ENCODE assay signal across 1 cellular context in the genomic region with DNA sequence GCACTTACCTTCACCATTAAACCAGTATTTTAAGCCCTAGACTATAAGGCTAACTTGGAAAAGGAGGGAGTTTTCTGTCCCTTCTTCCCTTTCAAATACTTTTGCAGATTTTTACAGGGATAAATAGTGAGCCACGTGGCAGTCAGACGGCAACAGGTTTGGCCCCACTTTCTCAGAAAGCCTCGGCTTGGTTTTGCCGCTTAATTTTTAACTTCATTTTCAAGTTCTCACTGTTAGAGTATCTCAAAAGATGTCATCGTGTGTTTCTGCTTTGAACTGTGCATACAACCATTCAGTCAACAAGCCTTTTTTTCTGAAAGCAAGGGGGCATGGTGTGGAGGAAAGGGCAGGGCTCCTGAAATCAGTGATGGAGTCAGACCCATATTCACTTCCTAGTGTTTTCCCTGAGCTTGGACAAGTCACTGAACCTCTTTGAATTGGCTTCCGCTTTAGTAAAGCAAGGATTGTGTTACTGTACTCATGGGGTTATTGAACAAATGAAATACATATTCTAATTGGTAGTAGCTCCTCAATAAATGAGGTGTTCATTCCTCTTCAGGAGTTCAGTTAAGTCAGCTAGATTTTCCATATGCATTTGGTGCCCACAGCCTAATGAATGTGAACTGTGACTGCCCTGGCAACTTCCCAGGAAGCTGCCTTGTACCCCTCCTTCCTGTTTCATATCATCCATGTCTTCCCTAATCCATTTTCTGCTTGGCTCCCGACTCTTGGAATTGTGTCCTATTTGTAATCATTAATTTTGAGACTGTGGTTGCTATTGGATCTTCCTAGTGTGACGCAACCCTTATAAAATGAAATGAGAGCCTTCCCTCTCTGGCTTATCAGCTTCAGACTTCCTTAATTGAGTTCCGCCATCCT.
A peak's percentile ranks its signal among the peaks of the same experiment; 100 is the strongest.
TF ChIP-seq lines count a peak whose summit lies in the region.

A gene with protein sequence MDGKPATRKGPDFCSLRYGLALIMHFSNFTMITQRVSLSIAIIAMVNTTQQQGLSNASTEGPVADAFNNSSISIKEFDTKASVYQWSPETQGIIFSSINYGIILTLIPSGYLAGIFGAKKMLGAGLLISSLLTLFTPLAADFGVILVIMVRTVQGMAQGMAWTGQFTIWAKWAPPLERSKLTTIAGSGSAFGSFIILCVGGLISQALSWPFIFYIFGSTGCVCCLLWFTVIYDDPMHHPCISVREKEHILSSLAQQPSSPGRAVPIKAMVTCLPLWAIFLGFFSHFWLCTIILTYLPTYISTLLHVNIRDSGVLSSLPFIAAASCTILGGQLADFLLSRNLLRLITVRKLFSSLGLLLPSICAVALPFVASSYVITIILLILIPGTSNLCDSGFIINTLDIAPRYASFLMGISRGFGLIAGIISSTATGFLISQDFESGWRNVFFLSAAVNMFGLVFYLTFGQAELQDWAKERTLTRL (minus strand): TSS at position 160 of the 879 bp plus-strand sequence. CDS start 4,895 bp downstream, outside the sequence.

TF ChIP-seq in HepG2, 621 proteins besides CTCF, POLR2A, EP300 and RAD21 (continued from another document and continues in another):
- TF ChIP-seq, protein P1, sequence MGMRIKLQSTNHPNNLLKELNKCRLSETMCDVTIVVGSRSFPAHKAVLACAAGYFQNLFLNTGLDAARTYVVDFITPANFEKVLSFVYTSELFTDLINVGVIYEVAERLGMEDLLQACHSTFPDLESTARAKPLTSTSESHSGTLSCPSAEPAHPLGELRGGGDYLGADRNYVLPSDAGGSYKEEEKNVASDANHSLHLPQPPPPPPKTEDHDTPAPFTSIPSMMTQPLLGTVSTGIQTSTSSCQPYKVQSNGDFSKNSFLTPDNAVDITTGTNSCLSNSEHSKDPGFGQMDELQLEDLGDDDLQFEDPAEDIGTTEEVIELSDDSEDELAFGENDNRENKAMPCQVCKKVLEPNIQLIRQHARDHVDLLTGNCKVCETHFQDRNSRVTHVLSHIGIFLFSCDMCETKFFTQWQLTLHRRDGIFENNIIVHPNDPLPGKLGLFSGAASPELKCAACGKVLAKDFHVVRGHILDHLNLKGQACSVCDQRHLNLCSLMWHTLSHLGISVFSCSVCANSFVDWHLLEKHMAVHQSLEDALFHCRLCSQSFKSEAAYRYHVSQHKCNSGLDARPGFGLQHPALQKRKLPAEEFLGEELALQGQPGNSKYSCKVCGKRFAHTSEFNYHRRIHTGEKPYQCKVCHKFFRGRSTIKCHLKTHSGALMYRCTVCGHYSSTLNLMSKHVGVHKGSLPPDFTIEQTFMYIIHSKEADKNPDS (CRISPR knock-in tag; IDR thresholded peaks at IDR 0.05) = no peak
- TF ChIP-seq SNAI1 (CRISPR knock-in tag; IDR thresholded peaks at IDR 0.05; ENCODE audit: borderline replicate concordance) = 0 out of 2 replicates have a peak, but pooled peaks have one; percentile 42
- TF ChIP-seq, protein P2, sequence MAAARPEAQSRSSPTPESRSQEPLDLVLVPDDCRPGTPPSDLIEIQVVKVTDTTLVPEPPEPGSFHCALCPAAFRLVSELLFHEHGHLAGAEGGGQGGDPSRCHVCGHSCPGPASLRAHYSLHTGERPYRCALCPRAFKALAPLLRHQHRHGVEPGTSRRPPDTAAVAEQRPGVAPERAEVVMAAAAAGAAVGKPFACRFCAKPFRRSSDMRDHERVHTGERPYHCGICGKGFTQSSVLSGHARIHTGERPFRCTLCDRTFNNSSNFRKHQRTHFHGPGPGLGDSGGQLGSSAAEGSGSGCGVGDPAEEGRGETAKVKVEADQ (CRISPR knock-in tag; IDR thresholded peaks at IDR 0.05; ENCODE audit: borderline replicate concordance) = no peak; the same call in 1 of the 2 replicates
- TF ChIP-seq, protein P3, sequence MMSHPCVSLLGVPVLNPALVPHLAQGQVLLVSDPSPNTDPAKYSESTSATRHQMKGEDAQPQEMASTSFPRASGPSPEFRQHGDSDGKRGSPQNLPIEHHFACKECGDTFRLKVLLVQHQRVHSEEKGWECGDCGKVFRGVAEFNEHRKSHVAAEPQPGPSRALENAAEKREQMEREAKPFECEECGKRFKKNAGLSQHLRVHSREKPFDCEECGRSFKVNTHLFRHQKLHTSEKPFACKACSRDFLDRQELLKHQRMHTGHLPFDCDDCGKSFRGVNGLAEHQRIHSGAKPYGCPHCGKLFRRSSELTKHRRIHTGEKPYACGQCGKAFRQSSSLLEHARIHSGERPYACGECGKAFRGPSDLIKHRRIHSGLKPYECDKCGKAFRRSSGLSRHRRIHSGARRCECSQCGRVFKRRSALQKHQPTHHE (CRISPR knock-in tag; IDR thresholded peaks at IDR 0.05; ENCODE audit: borderline replicate concordance) = peak; percentile 32; the same call in 1 of the 2 replicates
- TF ChIP-seq ARHGAP35 (CRISPR knock-in tag; IDR thresholded peaks at IDR 0.05; ENCODE audit: borderline replicate concordance) = no peak
- 0 out of 2 replicates have a peak, but pooled peaks have one; percentile 41 for TF ChIP-seq MEIS1 (CRISPR knock-in tag; IDR thresholded peaks at IDR 0.05; ENCODE audit: borderline replicate concordance)
- 0 out of 2 replicates have a peak, but pooled peaks have one; percentile 52 for TF ChIP-seq ZNF772 (CRISPR knock-in tag; IDR thresholded peaks at IDR 0.05)
- TF ChIP-seq HOXA5 (CRISPR knock-in tag; IDR thresholded peaks at IDR 0.05) = peak; percentile 66; the same call in 1 of the 2 replicates
- TF ChIP-seq, protein P4, sequence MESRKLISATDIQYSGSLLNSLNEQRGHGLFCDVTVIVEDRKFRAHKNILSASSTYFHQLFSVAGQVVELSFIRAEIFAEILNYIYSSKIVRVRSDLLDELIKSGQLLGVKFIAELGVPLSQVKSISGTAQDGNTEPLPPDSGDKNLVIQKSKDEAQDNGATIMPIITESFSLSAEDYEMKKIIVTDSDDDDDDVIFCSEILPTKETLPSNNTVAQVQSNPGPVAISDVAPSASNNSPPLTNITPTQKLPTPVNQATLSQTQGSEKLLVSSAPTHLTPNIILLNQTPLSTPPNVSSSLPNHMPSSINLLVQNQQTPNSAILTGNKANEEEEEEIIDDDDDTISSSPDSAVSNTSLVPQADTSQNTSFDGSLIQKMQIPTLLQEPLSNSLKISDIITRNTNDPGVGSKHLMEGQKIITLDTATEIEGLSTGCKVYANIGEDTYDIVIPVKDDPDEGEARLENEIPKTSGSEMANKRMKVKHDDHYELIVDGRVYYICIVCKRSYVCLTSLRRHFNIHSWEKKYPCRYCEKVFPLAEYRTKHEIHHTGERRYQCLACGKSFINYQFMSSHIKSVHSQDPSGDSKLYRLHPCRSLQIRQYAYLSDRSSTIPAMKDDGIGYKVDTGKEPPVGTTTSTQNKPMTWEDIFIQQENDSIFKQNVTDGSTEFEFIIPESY (CRISPR knock-in tag; IDR thresholded peaks at IDR 0.05) = 0 out of 2 replicates have a peak, but pooled peaks have one; percentile 8
- TF ChIP-seq SIX4 (CRISPR knock-in tag; IDR thresholded peaks at IDR 0.05) = 0 out of 2 replicates have a peak, but pooled peaks have one; percentile 19
- TF ChIP-seq SPEN (CRISPR knock-in tag; IDR thresholded peaks at IDR 0.05; ENCODE audit: low read depth) = peak; percentile 35; the same call in 1 of the 2 replicates
- no peak for TF ChIP-seq HCFC1 (IDR thresholded peaks at IDR 0.05; ENCODE audit: low read depth, low read length)
- TF ChIP-seq ETV5 (CRISPR knock-in tag; IDR thresholded peaks at IDR 0.05; ENCODE audit: borderline replicate concordance) = no peak
- no peak for TF ChIP-seq KDM5B (CRISPR knock-in tag; IDR thresholded peaks at IDR 0.05; ENCODE audit: borderline replicate concordance)
- TF ChIP-seq, protein P5, sequence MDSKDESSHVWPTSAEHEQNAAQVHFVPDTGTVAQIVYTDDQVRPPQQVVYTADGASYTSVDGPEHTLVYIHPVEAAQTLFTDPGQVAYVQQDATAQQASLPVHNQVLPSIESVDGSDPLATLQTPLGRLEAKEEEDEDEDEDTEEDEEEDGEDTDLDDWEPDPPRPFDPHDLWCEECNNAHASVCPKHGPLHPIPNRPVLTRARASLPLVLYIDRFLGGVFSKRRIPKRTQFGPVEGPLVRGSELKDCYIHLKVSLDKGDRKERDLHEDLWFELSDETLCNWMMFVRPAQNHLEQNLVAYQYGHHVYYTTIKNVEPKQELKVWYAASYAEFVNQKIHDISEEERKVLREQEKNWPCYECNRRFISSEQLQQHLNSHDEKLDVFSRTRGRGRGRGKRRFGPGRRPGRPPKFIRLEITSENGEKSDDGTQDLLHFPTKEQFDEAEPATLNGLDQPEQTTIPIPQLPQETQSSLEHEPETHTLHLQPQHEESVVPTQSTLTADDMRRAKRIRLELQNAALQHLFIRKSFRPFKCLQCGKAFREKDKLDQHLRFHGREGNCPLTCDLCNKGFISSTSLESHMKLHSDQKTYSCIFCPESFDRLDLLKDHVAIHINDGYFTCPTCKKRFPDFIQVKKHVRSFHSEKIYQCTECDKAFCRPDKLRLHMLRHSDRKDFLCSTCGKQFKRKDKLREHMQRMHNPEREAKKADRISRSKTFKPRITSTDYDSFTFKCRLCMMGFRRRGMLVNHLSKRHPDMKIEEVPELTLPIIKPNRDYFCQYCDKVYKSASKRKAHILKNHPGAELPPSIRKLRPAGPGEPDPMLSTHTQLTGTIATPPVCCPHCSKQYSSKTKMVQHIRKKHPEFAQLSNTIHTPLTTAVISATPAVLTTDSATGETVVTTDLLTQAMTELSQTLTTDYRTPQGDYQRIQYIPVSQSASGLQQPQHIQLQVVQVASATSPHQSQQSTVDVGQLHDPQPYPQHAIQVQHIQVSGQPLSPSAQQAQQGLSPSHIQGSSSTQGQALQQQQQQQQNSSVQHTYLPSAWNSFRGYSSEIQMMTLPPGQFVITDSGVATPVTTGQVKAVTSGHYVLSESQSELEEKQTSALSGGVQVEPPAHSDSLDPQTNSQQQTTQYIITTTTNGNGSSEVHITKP (CRISPR knock-in tag; IDR thresholded peaks at IDR 0.05; ENCODE audit: low read depth) = no peak
- no peak for TF ChIP-seq ZNF10 (CRISPR knock-in tag; IDR thresholded peaks at IDR 0.05; ENCODE audit: borderline replicate concordance, low read depth)
- 0 out of 2 replicates have a peak, but pooled peaks have one; percentile 15 for TF ChIP-seq NR2F2 (IDR thresholded peaks at IDR 0.05; ENCODE audit: borderline replicate concordance, low read depth)
- TF ChIP-seq ZNF354B (CRISPR knock-in tag; IDR thresholded peaks at IDR 0.05) = peak; percentile 23; the same call in 1 of the 2 replicates
- TF ChIP-seq MAZ (IDR thresholded peaks at IDR 0.05; ENCODE audit: borderline replicate concordance, low read depth, low read length) = no peak
- peak; percentile 59; the same call in 1 of the 2 replicates for TF ChIP-seq MAZ (CRISPR knock-in tag; IDR thresholded peaks at IDR 0.05; ENCODE audit: low read depth)
- TF ChIP-seq FOXP1 (IDR thresholded peaks at IDR 0.05) = no peak
- TF ChIP-seq FOXP1 (CRISPR knock-in tag; IDR thresholded peaks at IDR 0.05) = peak; percentile 85
- TF ChIP-seq, protein P6, sequence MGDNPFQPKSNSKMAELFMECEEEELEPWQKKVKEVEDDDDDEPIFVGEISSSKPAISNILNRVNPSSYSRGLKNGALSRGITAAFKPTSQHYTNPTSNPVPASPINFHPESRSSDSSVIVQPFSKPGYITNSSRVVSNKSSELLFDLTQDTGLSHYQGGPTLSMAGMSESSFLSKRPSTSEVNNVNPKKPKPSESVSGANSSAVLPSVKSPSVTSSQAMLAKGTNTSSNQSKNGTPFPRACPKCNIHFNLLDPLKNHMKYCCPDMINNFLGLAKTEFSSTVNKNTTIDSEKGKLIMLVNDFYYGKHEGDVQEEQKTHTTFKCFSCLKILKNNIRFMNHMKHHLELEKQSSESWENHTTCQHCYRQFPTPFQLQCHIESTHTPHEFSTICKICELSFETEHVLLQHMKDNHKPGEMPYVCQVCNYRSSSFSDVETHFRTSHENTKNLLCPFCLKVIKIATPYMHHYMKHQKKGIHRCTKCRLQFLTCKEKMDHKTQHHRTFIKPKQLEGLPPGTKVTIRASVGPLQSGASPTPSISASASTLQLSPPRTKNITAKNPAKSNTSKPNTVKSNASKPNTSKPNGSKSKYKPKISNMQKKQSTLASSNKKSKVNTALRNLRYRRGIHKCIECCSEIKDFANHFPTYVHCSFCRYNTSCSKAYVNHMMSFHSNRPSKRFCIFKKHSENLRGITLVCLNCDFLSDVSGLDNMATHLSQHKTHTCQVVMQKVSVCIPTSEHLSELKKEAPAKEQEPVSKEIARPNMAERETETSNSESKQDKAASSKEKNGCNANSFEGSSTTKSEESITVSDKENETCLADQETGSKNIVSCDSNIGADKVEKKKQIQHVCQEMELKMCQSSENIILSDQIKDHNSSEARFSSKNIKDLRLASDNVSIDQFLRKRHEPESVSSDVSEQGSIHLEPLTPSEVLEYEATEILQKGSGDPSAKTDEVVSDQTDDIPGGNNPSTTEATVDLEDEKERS (CRISPR knock-in tag; IDR thresholded peaks at IDR 0.05) = peak; percentile 85; the same call in 1 of the 2 replicates
- TF ChIP-seq, protein P7, sequence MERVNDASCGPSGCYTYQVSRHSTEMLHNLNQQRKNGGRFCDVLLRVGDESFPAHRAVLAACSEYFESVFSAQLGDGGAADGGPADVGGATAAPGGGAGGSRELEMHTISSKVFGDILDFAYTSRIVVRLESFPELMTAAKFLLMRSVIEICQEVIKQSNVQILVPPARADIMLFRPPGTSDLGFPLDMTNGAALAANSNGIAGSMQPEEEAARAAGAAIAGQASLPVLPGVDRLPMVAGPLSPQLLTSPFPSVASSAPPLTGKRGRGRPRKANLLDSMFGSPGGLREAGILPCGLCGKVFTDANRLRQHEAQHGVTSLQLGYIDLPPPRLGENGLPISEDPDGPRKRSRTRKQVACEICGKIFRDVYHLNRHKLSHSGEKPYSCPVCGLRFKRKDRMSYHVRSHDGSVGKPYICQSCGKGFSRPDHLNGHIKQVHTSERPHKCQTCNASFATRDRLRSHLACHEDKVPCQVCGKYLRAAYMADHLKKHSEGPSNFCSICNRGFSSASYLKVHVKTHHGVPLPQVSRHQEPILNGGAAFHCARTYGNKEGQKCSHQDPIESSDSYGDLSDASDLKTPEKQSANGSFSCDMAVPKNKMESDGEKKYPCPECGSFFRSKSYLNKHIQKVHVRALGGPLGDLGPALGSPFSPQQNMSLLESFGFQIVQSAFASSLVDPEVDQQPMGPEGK (CRISPR knock-in tag; IDR thresholded peaks at IDR 0.05) = peak; percentile 54; the same call in 1 of the 2 replicates
- TF ChIP-seq ZMYM4 (CRISPR knock-in tag; IDR thresholded peaks at IDR 0.05) = peak; percentile 67
- TF ChIP-seq, protein P8, sequence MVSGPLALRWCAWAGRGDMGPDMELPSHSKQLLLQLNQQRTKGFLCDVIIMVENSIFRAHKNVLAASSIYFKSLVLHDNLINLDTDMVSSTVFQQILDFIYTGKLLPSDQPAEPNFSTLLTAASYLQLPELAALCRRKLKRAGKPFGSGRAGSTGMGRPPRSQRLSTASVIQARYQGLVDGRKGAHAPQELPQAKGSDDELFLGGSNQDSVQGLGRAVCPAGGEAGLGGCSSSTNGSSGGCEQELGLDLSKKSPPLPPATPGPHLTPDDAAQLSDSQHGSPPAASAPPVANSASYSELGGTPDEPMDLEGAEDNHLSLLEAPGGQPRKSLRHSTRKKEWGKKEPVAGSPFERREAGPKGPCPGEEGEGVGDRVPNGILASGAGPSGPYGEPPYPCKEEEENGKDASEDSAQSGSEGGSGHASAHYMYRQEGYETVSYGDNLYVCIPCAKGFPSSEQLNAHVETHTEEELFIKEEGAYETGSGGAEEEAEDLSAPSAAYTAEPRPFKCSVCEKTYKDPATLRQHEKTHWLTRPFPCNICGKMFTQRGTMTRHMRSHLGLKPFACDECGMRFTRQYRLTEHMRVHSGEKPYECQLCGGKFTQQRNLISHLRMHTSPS (CRISPR knock-in tag; IDR thresholded peaks at IDR 0.05; ENCODE audit: low read depth) = no peak
